Comparison of ENCODE assay signal across 1 cellular context in the genomic region with DNA sequence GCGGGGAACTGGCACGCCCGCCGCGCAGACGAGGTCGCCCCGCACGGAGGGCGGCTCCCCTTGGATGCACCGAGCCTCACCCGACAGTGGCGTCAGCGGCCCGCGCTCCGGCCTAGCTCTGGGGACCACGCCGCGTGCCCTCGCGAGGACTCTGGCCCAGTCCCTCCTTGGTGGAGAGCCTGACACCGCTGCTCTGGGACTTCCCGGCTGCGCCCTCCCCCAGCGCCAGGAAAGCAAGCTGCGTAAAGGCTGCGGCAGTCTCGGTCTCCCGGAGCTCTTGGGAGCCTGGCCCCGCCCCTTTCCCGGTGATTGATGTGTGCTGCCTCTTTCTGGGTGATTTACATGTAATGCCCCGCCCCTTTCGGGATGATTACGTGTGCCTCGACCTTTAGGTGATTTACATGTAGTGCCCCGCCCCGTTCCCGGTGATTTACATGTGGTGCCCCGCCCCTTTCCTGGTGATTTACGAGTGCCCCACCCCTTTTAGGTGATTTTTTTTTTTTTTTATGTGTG.
TF ChIP-seq lines count a peak whose summit lies in the region.

A gene (minus strand): TSS at position 248 of the 513 bp plus-strand sequence. CDS start 252 bp downstream, outside the sequence.

TF ChIP-seq in GM12878, 131 proteins besides CTCF, POLR2A, EP300 and RAD21 (continued from another document):
- TF ChIP-seq, protein P1, sequence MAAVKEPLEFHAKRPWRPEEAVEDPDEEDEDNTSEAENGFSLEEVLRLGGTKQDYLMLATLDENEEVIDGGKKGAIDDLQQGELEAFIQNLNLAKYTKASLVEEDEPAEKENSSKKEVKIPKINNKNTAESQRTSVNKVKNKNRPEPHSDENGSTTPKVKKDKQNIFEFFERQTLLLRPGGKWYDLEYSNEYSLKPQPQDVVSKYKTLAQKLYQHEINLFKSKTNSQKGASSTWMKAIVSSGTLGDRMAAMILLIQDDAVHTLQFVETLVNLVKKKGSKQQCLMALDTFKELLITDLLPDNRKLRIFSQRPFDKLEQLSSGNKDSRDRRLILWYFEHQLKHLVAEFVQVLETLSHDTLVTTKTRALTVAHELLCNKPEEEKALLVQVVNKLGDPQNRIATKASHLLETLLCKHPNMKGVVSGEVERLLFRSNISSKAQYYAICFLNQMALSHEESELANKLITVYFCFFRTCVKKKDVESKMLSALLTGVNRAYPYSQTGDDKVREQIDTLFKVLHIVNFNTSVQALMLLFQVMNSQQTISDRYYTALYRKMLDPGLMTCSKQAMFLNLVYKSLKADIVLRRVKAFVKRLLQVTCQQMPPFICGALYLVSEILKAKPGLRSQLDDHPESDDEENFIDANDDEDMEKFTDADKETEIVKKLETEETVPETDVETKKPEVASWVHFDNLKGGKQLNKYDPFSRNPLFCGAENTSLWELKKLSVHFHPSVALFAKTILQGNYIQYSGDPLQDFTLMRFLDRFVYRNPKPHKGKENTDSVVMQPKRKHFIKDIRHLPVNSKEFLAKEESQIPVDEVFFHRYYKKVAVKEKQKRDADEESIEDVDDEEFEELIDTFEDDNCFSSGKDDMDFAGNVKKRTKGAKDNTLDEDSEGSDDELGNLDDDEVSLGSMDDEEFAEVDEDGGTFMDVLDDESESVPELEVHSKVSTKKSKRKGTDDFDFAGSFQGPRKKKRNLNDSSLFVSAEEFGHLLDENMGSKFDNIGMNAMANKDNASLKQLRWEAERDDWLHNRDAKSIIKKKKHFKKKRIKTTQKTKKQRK (IDR thresholded peaks at IDR 0.05; ENCODE audit: low read depth, low read length): no peak
- TF ChIP-seq HDGF (IDR thresholded peaks at IDR 0.05) (0 out of 2 replicates have a peak, but pooled peaks have one; percentile 87), CBX5 (IDR thresholded peaks at IDR 0.05; ENCODE audit: low read depth) (no peak), CBX3 (IDR thresholded peaks at IDR 0.05; ENCODE audit: borderline replicate concordance, low read depth) (no peak), NR2C2 (IDR thresholded peaks at IDR 0.05; ENCODE audit: borderline replicate concordance, control insufficient read depth, insufficient read length, low read depth) (no peak), SREBF1 (IDR thresholded peaks at IDR 0.05; ENCODE audit: low read length) (no peak), NFYA (IDR thresholded peaks at IDR 0.05; ENCODE audit: borderline replicate concordance, low read depth, low read length) (no peak), ETV6 (conservative IDR thresholded peaks at IDR 0.05 in 1 of 2, IDR thresholded peaks at IDR 0.05 in 1 of 2; ENCODE audit: borderline replicate concordance in 1 of 2, low read depth in 1 of 2) (no peak), IKZF1 (conservative IDR thresholded peaks at IDR 0.05) (peak; percentile 90), RELA (IDR thresholded peaks at IDR 0.05; ENCODE audit: borderline replicate concordance, partially characterized antibody) (peak; percentile 82), NRF1 (conservative IDR thresholded peaks at IDR 0.05; ENCODE audit: low read depth, low read length) (no peak), BACH1 (IDR thresholded peaks at IDR 0.05; ENCODE audit: borderline replicate concordance) (peak; percentile 32), RAD51 (IDR thresholded peaks at IDR 0.05) (no peak), POLR2AphosphoS2 (IDR thresholded peaks at IDR 0.05; ENCODE audit: low read depth, low read length) (no peak), TCF12 (IDR thresholded peaks at IDR 0.05; ENCODE audit: low read depth, low read length) (no peak), ATF7 (IDR thresholded peaks at IDR 0.05; ENCODE audit: low read depth) (peak; percentile 75), MYC (IDR thresholded peaks at IDR 0.05; ENCODE audit: insufficient read depth, insufficient read length, insufficient replicate concordance, low read length, severe bottlenecking) (no peak), SMAD5 (IDR thresholded peaks at IDR 0.05; ENCODE audit: low read depth) (0 out of 2 replicates have a peak, but pooled peaks have one; percentile 21), PML (IDR thresholded peaks at IDR 0.05; ENCODE audit: low read length) (0 out of 2 replicates have a peak, but pooled peaks have one; percentile 22), SIN3A (IDR thresholded peaks at IDR 0.05; ENCODE audit: low read depth, low read length) (no peak), LARP7 (IDR thresholded peaks at IDR 0.05) (peak; percentile 28; the same call in 1 of the 2 replicates), BRCA1 (IDR thresholded peaks at IDR 0.05; ENCODE audit: low read depth, low read length) (no peak)
- TF ChIP-seq, protein P2, sequence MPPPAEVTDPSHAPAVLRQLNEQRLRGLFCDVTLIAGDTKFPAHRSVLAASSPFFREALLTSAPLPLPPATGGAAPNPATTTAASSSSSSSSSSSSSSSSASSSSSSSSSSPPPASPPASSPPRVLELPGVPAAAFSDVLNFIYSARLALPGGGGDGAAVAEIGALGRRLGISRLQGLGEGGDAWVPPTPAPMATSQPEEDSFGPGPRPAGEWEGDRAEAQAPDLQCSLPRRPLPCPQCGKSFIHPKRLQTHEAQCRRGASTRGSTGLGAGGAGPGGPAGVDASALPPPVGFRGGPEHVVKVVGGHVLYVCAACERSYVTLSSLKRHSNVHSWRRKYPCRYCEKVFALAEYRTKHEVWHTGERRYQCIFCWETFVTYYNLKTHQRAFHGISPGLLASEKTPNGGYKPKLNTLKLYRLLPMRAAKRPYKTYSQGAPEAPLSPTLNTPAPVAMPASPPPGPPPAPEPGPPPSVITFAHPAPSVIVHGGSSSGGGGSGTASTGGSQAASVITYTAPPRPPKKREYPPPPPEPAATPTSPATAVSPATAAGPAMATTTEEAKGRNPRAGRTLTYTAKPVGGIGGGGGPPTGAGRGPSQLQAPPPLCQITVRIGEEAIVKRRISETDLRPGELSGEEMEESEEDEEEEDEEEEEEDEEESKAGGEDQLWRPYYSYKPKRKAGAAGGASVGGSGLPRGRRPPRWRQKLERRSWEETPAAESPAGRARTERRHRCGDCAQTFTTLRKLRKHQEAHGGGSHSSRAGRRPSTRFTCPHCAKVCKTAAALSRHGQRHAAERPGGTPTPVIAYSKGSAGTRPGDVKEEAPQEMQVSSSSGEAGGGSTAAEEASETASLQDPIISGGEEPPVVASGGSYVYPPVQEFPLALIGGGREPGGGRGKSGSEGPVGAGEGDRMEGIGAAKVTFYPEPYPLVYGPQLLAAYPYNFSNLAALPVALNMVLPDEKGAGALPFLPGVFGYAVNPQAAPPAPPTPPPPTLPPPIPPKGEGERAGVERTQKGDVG (CRISPR knock-in tag; IDR thresholded peaks at IDR 0.05): no peak
- TF ChIP-seq, protein P3, sequence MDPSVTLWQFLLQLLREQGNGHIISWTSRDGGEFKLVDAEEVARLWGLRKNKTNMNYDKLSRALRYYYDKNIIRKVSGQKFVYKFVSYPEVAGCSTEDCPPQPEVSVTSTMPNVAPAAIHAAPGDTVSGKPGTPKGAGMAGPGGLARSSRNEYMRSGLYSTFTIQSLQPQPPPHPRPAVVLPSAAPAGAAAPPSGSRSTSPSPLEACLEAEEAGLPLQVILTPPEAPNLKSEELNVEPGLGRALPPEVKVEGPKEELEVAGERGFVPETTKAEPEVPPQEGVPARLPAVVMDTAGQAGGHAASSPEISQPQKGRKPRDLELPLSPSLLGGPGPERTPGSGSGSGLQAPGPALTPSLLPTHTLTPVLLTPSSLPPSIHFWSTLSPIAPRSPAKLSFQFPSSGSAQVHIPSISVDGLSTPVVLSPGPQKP (IDR thresholded peaks at IDR 0.05; ENCODE audit: low read depth, low read length): no peak
- TF ChIP-seq, protein P4, sequence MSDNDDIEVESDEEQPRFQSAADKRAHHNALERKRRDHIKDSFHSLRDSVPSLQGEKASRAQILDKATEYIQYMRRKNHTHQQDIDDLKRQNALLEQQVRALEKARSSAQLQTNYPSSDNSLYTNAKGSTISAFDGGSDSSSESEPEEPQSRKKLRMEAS (IDR thresholded peaks at IDR 0.05; ENCODE audit: low read depth, low read length): peak; percentile 75
